ENCODE assay signal across 10 cellular contexts in the genomic region with DNA sequence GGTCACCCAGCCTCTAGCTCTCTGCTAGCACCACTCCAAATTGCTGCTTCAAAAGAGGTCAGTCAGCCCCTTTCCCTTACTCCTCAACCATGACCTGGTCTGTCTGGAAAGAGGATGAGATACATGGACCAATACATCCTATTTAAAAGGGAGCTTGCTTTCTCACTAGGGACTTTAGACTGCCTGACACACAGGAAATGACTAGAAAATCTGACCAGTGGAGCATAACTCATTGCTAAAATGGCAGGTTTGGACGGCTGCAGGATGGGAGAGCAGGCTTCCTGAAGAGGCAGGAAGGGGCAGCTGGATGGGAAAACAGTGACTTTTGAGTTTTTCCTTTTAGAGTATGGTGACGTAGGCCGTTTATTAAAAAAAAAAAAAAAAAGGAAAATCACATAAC. TPM values are rescaled to one million over a fixed set of nuclear protein-coding genes. Genes with fewer than 3 reads are reported as not detected.
DNase-seq lines count a peak whose midpoint lies in the region; ATAC-seq and TF ChIP-seq lines count a peak whose summit lies in the region.
"Had no signal": no experiment of that assay in that cellular context is flagged by ENCODE, and none has a peak within 500 bp of the region (broad histone marks: within the 10 kb centered on the region; RNA-seq: fewer than 3 reads in every experiment).

No MANE protein-coding gene starts in this region.

- peak; percentile 27 for ATAC-seq in Right ventricle myocardium superior (ENCODE audit: poor library complexity)
- no peak for ATAC-seq in left cardiac atrium
- ATAC-seq in foreskin keratinocyte: peak; percentile 18
- no peak for ATAC-seq in GM19324 (IDR thresholded peaks at IDR 0.05; ENCODE audit: low FRiP score, unreplicated experiment)

- intact Hi-C loops in Right ventricle myocardium superior (cut with DNase I) (no loop called here), left cardiac atrium (cut with DNase I) (no loop called here), uterus (cut with DNase I; ENCODE audit: low total_unique reads) (no loop called here)

- no peaks in the 10 kb centered on the region for H3K36me3 ChIP-seq in uterus
- H3K36me3 ChIP-seq: SJSA1 had no signal

- H3K4me1 ChIP-seq in foreskin keratinocyte (peaks cover 19% of the 10 kb centered on the region), uterus (no peaks in the 10 kb centered on the region)

- H3K9me3 ChIP-seq in uterus: no peaks in the 10 kb centered on the region
- H3K9me3 ChIP-seq: SJSA1 had no signal

- H3K27ac ChIP-seq in foreskin keratinocyte (no peak overlapping the region), uterus (peak overlapping the region; percentile 39 to 54)
- H3K27ac ChIP-seq: SJSA1 had no signal

- TF ChIP-seq POLR2A in uterus (IDR thresholded peaks at IDR 0.05): no peak

- TF ChIP-seq CTCF in foreskin keratinocyte (conservative IDR thresholded peaks at IDR 0.05): no peak
- TF ChIP-seq CTCF in uterus (IDR thresholded peaks at IDR 0.05): no peak

- no peak overlapping the region for H3K4me3 ChIP-seq in uterus
- H3K4me3 ChIP-seq: SJSA1 had no signal

- H3K27me3 ChIP-seq in foreskin keratinocyte (no peaks in the 10 kb centered on the region), uterus (no peaks in the 10 kb centered on the region)
- H3K27me3 ChIP-seq: SJSA1 had no signal

- DNase-seq in Right ventricle myocardium superior (no peak), left cardiac atrium (no peak), NCI-H226 (peak; percentile 44), foreskin keratinocyte (peak in 1 of 2 donors; percentile 33), uterus (no peak), LoVo (ENCODE audit: low spot score) (no peak)
- DNase-seq in effector CD4-positive, alpha-beta T cell: no peak
- DNase-seq: foreskin melanocyte had no signal

RNA-seq across cellular contexts. Expression of a gene that starts 25.3 kb away (rescaled TPM):
- 27.5 TPM for total RNA-seq in Right ventricle myocardium superior
- total RNA-seq in left cardiac atrium: 10 to 100 TPM; 21.4 to 25.8 TPM
- 22.8 and 24.7 TPM in 2 replicates for total RNA-seq in foreskin keratinocyte
- polyA plus RNA-seq in foreskin keratinocyte: 13.0 and 13.6 TPM in 2 replicates
- total RNA-seq in uterus: 100 to 1,000 TPM in 1 of 4 donors, 10 to 100 TPM in 3; 37.6 to 114 (median 56.3) TPM

RNA-seq across cellular contexts. Expression of a gene that starts 40.0 kb away (rescaled TPM):
- total RNA-seq in Right ventricle myocardium superior: 22.3 TPM
- total RNA-seq in left cardiac atrium: 10 to 100 TPM; 31.1 to 33.3 TPM
- total RNA-seq in foreskin keratinocyte: 45.9 and 47.2 TPM in 2 replicates
- polyA plus RNA-seq in foreskin keratinocyte: 82.9 and 88.5 TPM in 2 replicates
- 10 to 100 TPM; 10.5 to 46.9 (median 38.1) TPM for total RNA-seq in uterus

Comparison
In these comparisons a context has a peak if more than half of its experiments do, and no peak if none do; other contexts are left out.
1. ATAC-seq: peak in Right ventricle myocardium superior (single experiment) and foreskin keratinocyte (single experiment); none in left cardiac atrium (0 of 2) and GM19324 (single experiment).